In the genomic region with DNA sequence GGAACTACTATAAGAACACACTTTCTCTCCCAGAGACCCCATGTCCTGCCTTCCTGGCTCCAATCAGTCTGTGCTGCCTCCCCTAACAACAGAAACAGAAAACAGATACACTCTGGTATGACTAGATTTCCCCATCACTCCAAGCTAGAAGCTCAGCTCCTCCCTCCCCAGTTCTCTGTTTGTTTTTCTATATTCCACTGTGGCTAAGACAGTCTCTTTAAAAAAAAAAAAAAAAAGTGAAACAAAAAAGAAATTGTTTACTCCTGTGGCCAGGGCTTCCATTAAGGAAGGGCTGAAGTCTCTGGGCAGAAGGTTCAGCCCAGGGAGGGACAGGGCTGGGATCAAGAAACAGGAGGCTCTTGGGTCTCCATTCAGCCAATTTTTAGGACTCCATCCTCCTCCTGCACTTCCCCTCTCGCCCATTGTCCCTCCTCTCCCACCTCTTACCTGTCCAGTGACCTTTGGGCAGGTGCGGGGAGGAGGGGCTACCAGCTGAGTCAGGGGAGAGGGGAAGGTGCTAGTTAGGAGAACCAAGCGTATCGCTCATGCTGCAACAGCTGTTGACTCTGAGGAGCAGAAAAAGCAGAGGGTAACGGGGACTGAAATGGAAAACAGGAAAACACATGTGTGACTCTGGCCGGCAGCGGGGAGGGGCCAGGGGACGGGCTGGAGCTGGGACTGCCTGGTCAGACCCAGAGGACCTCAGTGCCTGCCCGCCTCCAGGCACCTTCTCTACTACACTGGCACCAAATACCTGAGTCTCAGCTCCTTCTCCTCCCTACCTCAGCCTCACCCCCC, we compare ENCODE assay signal across 5 cellular contexts. TPM values are rescaled to one million over a fixed set of nuclear protein-coding genes. Genes with fewer than 3 reads are reported as not detected.
DNase-seq lines count a peak whose midpoint lies in the region; ATAC-seq, FAIRE-seq and TF ChIP-seq lines count a peak whose summit lies in the region.

No MANE protein-coding gene starts in this region.

- no peak for TF ChIP-seq CTCF in osteoblast (IDR thresholded peaks at IDR 0.05; ENCODE audit: extremely low read depth, low read depth, low read length)

- H3K27ac ChIP-seq in caudate nucleus (ENCODE audit: low read depth, low read length) (peak overlapping the region; percentile 85), osteoblast (ENCODE audit: low read depth, low read length) (peak overlapping the region; percentile 73)

- H3K4me2 ChIP-seq in osteoblast (ENCODE audit: insufficient read depth, low read length), result peak overlapping the region; percentile 57

- peak overlapping the region; percentile 77 for H2AFZ ChIP-seq in osteoblast (ENCODE audit: low read length)

- no peak for FAIRE-seq in frontal cortex (lab: Jason Lieb, UNC)

- H3K27me3 ChIP-seq in osteoblast (ENCODE audit: insufficient read depth, low read length), result peaks cover 10% of the 10 kb centered on the region

- peaks cover 30% of the 10 kb centered on the region for H3K4me1 ChIP-seq in osteoblast (ENCODE audit: insufficient read depth, low read length)

- DNase-seq in caudate nucleus (lab: John Stamatoyannopoulos, UW), result peak in 1 of 61 donors; percentile 2
- DNase-seq in osteoblast (ENCODE audit: insufficient read length, low spot score, missing footprints), result peak; percentile 91
- no peak for DNase-seq in frontal cortex (ENCODE audit: low spot score in 2 of 2)
- DNase-seq in globus pallidus (ENCODE audit: low spot score), result no peak

- H3K4me3 ChIP-seq in osteoblast (ENCODE audit: insufficient read depth, low read length), result peak overlapping the region; percentile 47

- ATAC-seq in HG03135 (IDR thresholded peaks at IDR 0.05; ENCODE audit: unreplicated experiment), result peak; percentile 46

- no peaks in the 10 kb centered on the region for H3K79me2 ChIP-seq in osteoblast (ENCODE audit: insufficient read depth, low read length)

- H3K36me3 ChIP-seq in osteoblast (ENCODE audit: insufficient read depth, low read length), result no peaks in the 10 kb centered on the region

- H4K20me1 ChIP-seq in osteoblast (ENCODE audit: insufficient read depth, low read length), result no peaks in the 10 kb centered on the region

- no peaks in the 10 kb centered on the region for H3K9me3 ChIP-seq in osteoblast (ENCODE audit: low read depth, low read length)

RNA-seq across cellular contexts. Expression of a gene that starts 4.2 kb away (rescaled TPM):
- total RNA-seq in osteoblast (4.3 and 4.7 TPM in 2 replicates), frontal cortex (2.0 TPM)

RNA-seq across cellular contexts. Expression of a gene that starts 10.3 kb away (rescaled TPM):
- total RNA-seq in osteoblast, result 20.3 and 31.5 TPM in 2 replicates
- 13.9 TPM for total RNA-seq in frontal cortex

RNA-seq across cellular contexts. Expression of a gene that starts 17.0 kb away (rescaled TPM):
- total RNA-seq in osteoblast (580 and 649 TPM in 2 replicates), frontal cortex (6.9 TPM)

RNA-seq across cellular contexts. Expression of a gene that starts 52.1 kb away (rescaled TPM):
- 147 and 164 TPM in 2 replicates for total RNA-seq in osteoblast
- 2.9 TPM for total RNA-seq in frontal cortex

RNA-seq across cellular contexts. Expression of a gene that starts 52.9 kb away (rescaled TPM):
- total RNA-seq in osteoblast (55.0 and 62.8 TPM in 2 replicates), frontal cortex (28.9 TPM)

Comparison
In these comparisons a context has a peak if more than half of its experiments do, and no peak if none do; other contexts are left out.
1. RNA of a gene that starts 17.0 kb away (total RNA-seq): 580 to 649 TPM in osteoblast; 6.9 TPM in frontal cortex (single experiment); every median in the first group is over 10 times any median in the second.